Comparison of ENCODE assay signal across 29 cellular contexts in the genomic region with DNA sequence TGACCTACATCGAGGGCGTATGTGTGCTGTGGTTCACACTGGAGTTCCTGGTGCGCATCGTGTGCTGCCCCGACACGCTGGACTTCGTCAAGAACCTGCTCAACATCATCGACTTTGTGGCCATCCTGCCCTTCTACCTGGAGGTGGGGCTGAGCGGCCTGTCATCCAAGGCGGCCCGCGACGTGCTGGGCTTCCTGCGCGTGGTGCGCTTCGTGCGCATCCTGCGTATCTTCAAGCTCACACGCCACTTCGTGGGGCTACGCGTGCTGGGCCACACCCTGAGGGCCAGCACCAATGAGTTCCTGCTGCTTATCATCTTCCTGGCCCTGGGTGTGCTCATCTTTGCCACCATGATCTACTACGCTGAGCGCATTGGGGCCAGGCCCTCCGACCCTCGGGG. TPM values are rescaled to one million over a fixed set of nuclear protein-coding genes. Genes with fewer than 3 reads are reported as not detected.
A peak's percentile ranks its signal among the peaks of the same experiment; 100 is the strongest.
DNase-seq lines count a peak whose midpoint lies in the region; ATAC-seq, FAIRE-seq and TF ChIP-seq lines count a peak whose summit lies in the region.
"Had no signal": no experiment of that assay in that cellular context is flagged by ENCODE, and none has a peak within 500 bp of the region (broad histone marks: within the 10 kb centered on the region; RNA-seq: fewer than 3 reads in every experiment).

No MANE protein-coding gene starts in this region.

- H2AFZ ChIP-seq in K562 (ENCODE audit: low read depth, low read length), result no peak overlapping the region
- no peak overlapping the region for H2AFZ ChIP-seq in H1 (ENCODE audit: low read length)
- H2AFZ ChIP-seq in neuronal stem cell (ENCODE audit: low read length), result no peak overlapping the region

- H2BK5ac ChIP-seq in H1 (ENCODE audit: low read depth, low read length) (peak overlapping the region; percentile 30; the same call in 1 of the 2 replicates), neuronal stem cell (ENCODE audit: low read length) (no peak overlapping the region)

- no peak for FAIRE-seq in K562 (lab: Jason Lieb, UNC)
- FAIRE-seq in H1 (lab: Jason Lieb, UNC), result no peak
- FAIRE-seq: A204.1, GM12878, GM12892, GM19239 had no signal

- TF ChIP-seq POLR2A in K562 (conservative IDR thresholded peaks at IDR 0.05) (no peak), H1 (IDR thresholded peaks at IDR 0.05; ENCODE audit: control extremely low read depth in 1 of 2, low read depth in 2 of 2, low read length in 2 of 2) (no peak)

- TF ChIP-seq CTCF in K562 (IDR thresholded peaks at IDR 0.05 in 2 of 3, conservative IDR thresholded peaks at IDR 0.05 in 1 of 3; ENCODE audit: insufficient read depth in 2 of 3, low read depth in 1 of 3, low read length in 3 of 3), result no peak
- no peak for TF ChIP-seq CTCF in H1 (IDR thresholded peaks at IDR 0.05; ENCODE audit: control extremely low read depth in 1 of 3, insufficient read depth in 1 of 3, low read depth in 1 of 3, low read length in 3 of 3)
- no peak for TF ChIP-seq CTCF in WTC11 (IDR thresholded peaks at IDR 0.05)
- TF ChIP-seq CTCF in activated CD8-positive, alpha-beta T cell treated with anti-CD3 and anti-CD28 coated beads for 36 hours (IDR thresholded peaks at IDR 0.05), result no peak

- no peaks in the 10 kb centered on the region for H3K9me3 Mint-ChIP-seq in stimulated activated naive B cell treated with anti-CD40 and anti-IgM and Interleukin-4, amounts not matched to agents 10 μg/mL and 1 μg/mL and 100 μg/mL, for 72 hours
- H3K9me3 Mint-ChIP-seq in WTC11, result no peaks in the 10 kb centered on the region
- H3K9me3 Mint-ChIP-seq in activated CD8-positive, alpha-beta T cell treated with anti-CD3 and anti-CD28 coated beads for 36 hours, result no peaks in the 10 kb centered on the region
- no peaks in the 10 kb centered on the region for H3K9me3 Mint-ChIP-seq in naive thymus-derived CD4-positive, alpha-beta T cell
- H3K9me3 Mint-ChIP-seq: CD14-positive monocyte; CD4-positive, alpha-beta memory T cell; CD4-positive, CD25-positive, alpha-beta regulatory T cell; CD8-positive, alpha-beta memory T cell had no signal

- no peak overlapping the region for H3K56ac ChIP-seq in H1 (replicated peaks; ENCODE audit: insufficient read length, low read depth, low read length)

- no peak overlapping the region for H2AK5ac ChIP-seq in H1 (ENCODE audit: low read depth, low read length)
- no peak overlapping the region for H2AK5ac ChIP-seq in neuronal stem cell (ENCODE audit: low read depth, low read length)

- H3K4me1 ChIP-seq in K562 (replicated peaks in 1 of 2; ENCODE audit: control insufficient read depth in 2 of 2, insufficient read depth in 2 of 2, low read length in 2 of 2) (peaks cover 0 to 10% of the 10 kb centered on the region in 2 experiments; a peak in 2 of 5 replicates), H1 (replicated peaks in 1 of 4; ENCODE audit: control insufficient read depth in 3 of 4, insufficient read depth in 4 of 4, low read length in 3 of 4) (no peaks in the 10 kb centered on the region; a peak in 1 of 7 replicates), neuronal stem cell (ENCODE audit: control insufficient read depth in 2 of 2, insufficient read depth in 1 of 2, low read depth in 1 of 2, low read length in 2 of 2) (peaks cover 0 to 3% of the 10 kb centered on the region in 2 donors)
- no peaks in the 10 kb centered on the region for H3K4me1 ChIP-seq in naive thymus-derived CD4-positive, alpha-beta T cell (ENCODE audit: control insufficient read depth in 2 of 2, insufficient read depth in 2 of 2, low read length in 2 of 2)
- H3K4me1 ChIP-seq: BE2C, BLaER1 had no signal

- no peak overlapping the region for H4K8ac ChIP-seq in H1 (ENCODE audit: extremely low read depth, insufficient read depth, low read length)
- peak overlapping the region; percentile 94 for H4K8ac ChIP-seq in neuronal stem cell (ENCODE audit: low read depth, low read length)

- H3K9me1 ChIP-seq in K562 (ENCODE audit: control insufficient read depth, insufficient read depth, low read length), result no peaks in the 10 kb centered on the region

- H2BK120ac ChIP-seq in H1 (replicated peaks; ENCODE audit: low read depth, low read length) (no peak overlapping the region), neuronal stem cell (ENCODE audit: low read depth, low read length) (no peak overlapping the region)

- H4K91ac ChIP-seq in H1 (replicated peaks; ENCODE audit: insufficient read length, low read length) (no peak overlapping the region), neuronal stem cell (ENCODE audit: low read depth, low read length, poor library complexity) (no peak overlapping the region)

- H3K4me1 Mint-ChIP-seq in stimulated activated naive B cell treated with anti-CD40 and anti-IgM and Interleukin-4, amounts not matched to agents 10 μg/mL and 1 μg/mL and 100 μg/mL, for 72 hours, result peaks cover 0 to 2% of the 10 kb centered on the region in 2 donors
- H3K4me1 Mint-ChIP-seq in WTC11, result peaks cover 14% of the 10 kb centered on the region
- H3K4me1 Mint-ChIP-seq in activated CD8-positive, alpha-beta T cell treated with anti-CD3 and anti-CD28 coated beads for 36 hours (ENCODE audit: low read depth), result no peaks in the 10 kb centered on the region
- peaks cover 0 to 5% (median 3%) of the 10 kb centered on the region in 7 donors for H3K4me1 Mint-ChIP-seq in naive thymus-derived CD4-positive, alpha-beta T cell
- H3K4me1 Mint-ChIP-seq: CD14-positive monocyte; CD8-positive, alpha-beta memory T cell had no signal

- H3K4me3 ChIP-seq in K562 (no peak overlapping the region), H1 (ENCODE audit: extremely low read depth in 1 of 4, insufficient read depth in 2 of 4, low read depth in 3 of 4, low read length in 4 of 4) (no peak overlapping the region), neuronal stem cell (ENCODE audit: low read length in 2 of 2) (peak overlapping the region in 1 of 2 donors; percentile 61)
- H3K4me3 ChIP-seq in naive thymus-derived CD4-positive, alpha-beta T cell (ENCODE audit: low read length), result no peak overlapping the region
- H3K4me3 ChIP-seq: BLaER1, GM12878 had no signal

- intact Hi-C loops in K562 (cut with micrococcal nuclease), result no loop called here
- intact Hi-C loops in activated CD8-positive, alpha-beta T cell treated with anti-CD3 and anti-CD28 coated beads for 36 hours (cut with micrococcal nuclease), result no loop called here
- intact Hi-C loops in naive thymus-derived CD4-positive, alpha-beta T cell (cut with micrococcal nuclease), result no loop called here

- H2BK15ac ChIP-seq in H1 (ENCODE audit: low read length) (no peak overlapping the region), neuronal stem cell (ENCODE audit: low read length) (no peak overlapping the region)

- POLR2A ChIA-PET in K562 (lab: Yijun Ruan, JAX), result no interaction called here
- POLR2A ChIA-PET in H1 (lab: Charles Lee; ENCODE audit: partially characterized antibody), result interaction anchor here (1.6 kb wide), 1 partner anchor 14 kb away, joined by 5 read pairs; a partner anchor contains a TSS
- POLR2A ChIA-PET in WTC11 (lab: Charles Lee), result no interaction called here
- POLR2A ChIA-PET in activated CD8-positive, alpha-beta T cell treated with anti-CD3 and anti-CD28 coated beads for 36 hours (lab: Charles Lee), result interaction anchor here (0.7 kb wide), 1 partner anchor 76 kb away, joined by 3 read pairs; no protein-coding TSS in a partner anchor
- POLR2A ChIA-PET in naive thymus-derived CD4-positive, alpha-beta T cell (lab: Charles Lee), result no interaction called here

- peaks cover 48% of the 10 kb centered on the region for H4K20me1 ChIP-seq in K562 (replicated peaks; ENCODE audit: control insufficient read depth, insufficient read depth, low read length)
- peaks cover 0 to 19% of the 10 kb centered on the region in 2 experiments for H4K20me1 ChIP-seq in H1 (replicated peaks in 1 of 2; ENCODE audit: control insufficient read depth in 1 of 2, insufficient read depth in 2 of 2, low read length in 2 of 2)

- H3K23ac ChIP-seq in H1 (ENCODE audit: insufficient read length), result no peak overlapping the region
- H3K23ac ChIP-seq in neuronal stem cell (ENCODE audit: low read depth, low read length, poor library complexity), result peak overlapping the region; percentile 87

- H3K27ac ChIP-seq in K562 (ENCODE audit: extremely low read depth, low read depth, low read length) (no peak overlapping the region), H1 (ENCODE audit: low read depth, low read length) (no peak overlapping the region), neuronal stem cell (replicated peaks; ENCODE audit: low read length) (no peak overlapping the region)
- H3K27ac ChIP-seq in naive thymus-derived CD4-positive, alpha-beta T cell (ENCODE audit: low read depth, low read length), result no peak overlapping the region
- H3K27ac ChIP-seq: BLaER1 had no signal

- in situ Hi-C loops in K562 (cut with MboI), result no loop called here

- no peak overlapping the region for H4K5ac ChIP-seq in H1 (ENCODE audit: insufficient read length, low read depth, low read length)

- H3K27me3 Mint-ChIP-seq in stimulated activated naive B cell treated with anti-CD40 and anti-IgM and Interleukin-4, amounts not matched to agents 10 μg/mL and 1 μg/mL and 100 μg/mL, for 72 hours, result no peaks in the 10 kb centered on the region
- no peaks in the 10 kb centered on the region for H3K27me3 Mint-ChIP-seq in WTC11 (ENCODE audit: low read depth)
- H3K27me3 Mint-ChIP-seq in activated CD8-positive, alpha-beta T cell treated with anti-CD3 and anti-CD28 coated beads for 36 hours, result no peaks in the 10 kb centered on the region
- no peaks in the 10 kb centered on the region for H3K27me3 Mint-ChIP-seq in naive thymus-derived CD4-positive, alpha-beta T cell
- H3K27me3 Mint-ChIP-seq: CD4-positive, alpha-beta memory T cell had no signal

- H3K27me3 ChIP-seq in K562 (ENCODE audit: control insufficient read depth in 2 of 2, insufficient read depth in 2 of 2, low read length in 2 of 2), result peaks cover 39 to 76% of the 10 kb centered on the region in 2 experiments; a peak in 4 of 5 replicates
- H3K27me3 ChIP-seq in H1 (replicated peaks in 1 of 4; ENCODE audit: control insufficient read depth in 3 of 4, extremely low read depth in 1 of 4, insufficient read depth in 3 of 4, low read length in 3 of 4), result no peaks in the 10 kb centered on the region
- peaks cover 0 to 9% (median 0%) of the 10 kb centered on the region in 3 experiments for H3K27me3 ChIP-seq in neuronal stem cell (ENCODE audit: control insufficient read depth in 3 of 3, insufficient read depth in 3 of 3, low read depth in 1 of 3, low read length in 3 of 3)
- no peaks in the 10 kb centered on the region for H3K27me3 ChIP-seq in naive thymus-derived CD4-positive, alpha-beta T cell (ENCODE audit: control insufficient read depth in 2 of 2, insufficient read depth in 2 of 2, low read length in 2 of 2)
- H3K27me3 ChIP-seq: BE2C, BLaER1 had no signal

- no peak overlapping the region for H3K4me3 Mint-ChIP-seq in stimulated activated naive B cell treated with anti-CD40 and anti-IgM and Interleukin-4, amounts not matched to agents 10 μg/mL and 1 μg/mL and 100 μg/mL, for 72 hours
- no peak overlapping the region for H3K4me3 Mint-ChIP-seq in WTC11
- no peak overlapping the region for H3K4me3 Mint-ChIP-seq in activated CD8-positive, alpha-beta T cell treated with anti-CD3 and anti-CD28 coated beads for 36 hours
- H3K4me3 Mint-ChIP-seq in naive thymus-derived CD4-positive, alpha-beta T cell, result no peak overlapping the region
- H3K4me3 Mint-ChIP-seq: CD14-positive monocyte; CD4-positive, alpha-beta memory T cell; CD4-positive, CD25-positive, alpha-beta regulatory T cell; CD8-positive, alpha-beta memory T cell had no signal

- no peak overlapping the region for H2BK20ac ChIP-seq in H1 (ENCODE audit: low read length)

- peak overlapping the region; percentile 15 for H3K27ac Mint-ChIP-seq in stimulated activated naive B cell treated with anti-CD40 and anti-IgM and Interleukin-4, amounts not matched to agents 10 μg/mL and 1 μg/mL and 100 μg/mL, for 72 hours
- H3K27ac Mint-ChIP-seq in WTC11, result no peak overlapping the region
- no peak overlapping the region for H3K27ac Mint-ChIP-seq in activated CD8-positive, alpha-beta T cell treated with anti-CD3 and anti-CD28 coated beads for 36 hours
- no peak overlapping the region for H3K27ac Mint-ChIP-seq in naive thymus-derived CD4-positive, alpha-beta T cell
- H3K27ac Mint-ChIP-seq: CD14-positive monocyte; CD4-positive, alpha-beta memory T cell; CD4-positive, CD25-positive, alpha-beta regulatory T cell had no signal

- H3K79me2 ChIP-seq in K562 (ENCODE audit: control insufficient read depth, insufficient read depth, low read length) (no peaks in the 10 kb centered on the region), H1 (ENCODE audit: control insufficient read depth in 1 of 2, insufficient read depth in 2 of 2, low read length in 2 of 2) (no peaks in the 10 kb centered on the region)

- H3K23me2 ChIP-seq in H1 (ENCODE audit: low read depth, low read length), result no peaks in the 10 kb centered on the region

- H3K18ac ChIP-seq in H1 (ENCODE audit: extremely low read depth, low read length) (no peak overlapping the region), neuronal stem cell (ENCODE audit: low read length) (peak overlapping the region; percentile 8)

- no peak overlapping the region for H3K4ac ChIP-seq in H1 (replicated peaks; ENCODE audit: insufficient read length, low read depth, low read length)
- no peak overlapping the region for H3K4ac ChIP-seq in neuronal stem cell (ENCODE audit: low read length)

- no peak overlapping the region for H3K14ac ChIP-seq in H1 (ENCODE audit: insufficient read length)
- H3K14ac ChIP-seq in neuronal stem cell (ENCODE audit: low read length), result no peak overlapping the region

- H3K4me2 ChIP-seq in K562 (ENCODE audit: insufficient read depth, low read length) (no peak overlapping the region), H1 (ENCODE audit: insufficient read depth in 1 of 2, low read depth in 2 of 2, low read length in 2 of 2) (no peak overlapping the region), neuronal stem cell (ENCODE audit: insufficient read depth, low read length, poor library complexity, severe bottlenecking) (no peak overlapping the region)
- H3K4me2 ChIP-seq: BLaER1 had no signal

- H3K79me1 ChIP-seq in H1 (ENCODE audit: low read depth, low read length), result no peaks in the 10 kb centered on the region; the same call in none of the 2 replicates
- H3K79me1 ChIP-seq in neuronal stem cell (ENCODE audit: low read depth, low read length), result no peaks in the 10 kb centered on the region

- no peak for DNase-seq in K562 (ENCODE audit: extremely low read depth in 1 of 4, low spot score in 3 of 4)
- DNase-seq in H1 (ENCODE audit: low read depth in 1 of 2, low spot score in 2 of 2), result no peak
- DNase-seq in neuronal stem cell (ENCODE audit: low spot score), result no peak
- DNase-seq in stimulated activated naive B cell treated with anti-CD40 and anti-IgM and Interleukin-4, amounts not matched to agents 10 μg/mL and 1 μg/mL and 100 μg/mL, for 72 hours, result no peak
- DNase-seq in WTC11 (ENCODE audit: low spot score), result no peak
- no peak for DNase-seq in inferior parietal cortex (ENCODE audit: extremely low spot score)
- DNase-seq in activated CD8-positive, alpha-beta T cell treated with anti-CD3 and anti-CD28 coated beads for 36 hours, result no peak
- DNase-seq in naive thymus-derived CD4-positive, alpha-beta T cell, result no peak
- DNase-seq: 8988T; ACHN; BE2C; C1 segment of cervical spinal cord; CD4-positive, CD25-positive, alpha-beta regulatory T cell; CD8-positive, alpha-beta memory T cell; COR-L47; DMS 273 treated with DMSO at 0.1 percent for 48 hours; DMS153; DMS53; DMS79; DND-41; EL; GDM1 had no signal

- WGBS in K562 (ENCODE audit: insufficient coverage, low coverage, missing lambda C conversion rate), result 31% methylated on average over 27 of the region's 27 CpGs
- 95% methylated on average over 27 of the region's 27 CpGs; no CpG with 5 or more reads in 1 of the 2 experiments for WGBS in H1 (ENCODE audit: extremely low coverage in 1 of 2, insufficient coverage in 1 of 2, insufficient read length in 1 of 2, insufficient replicate concordance in 2 of 2, low coverage in 1 of 2, low lambda C conversion rate in 2 of 2, missing lambda C conversion rate in 1 of 2), 2 experiments
- no CpG with 5 or more reads among the region's 27 CpGs for WGBS in neuronal stem cell (ENCODE audit: extremely low coverage in 2 of 2, insufficient read length in 2 of 2, insufficient replicate concordance in 1 of 2), 2 donors

- H3K36me3 Mint-ChIP-seq in stimulated activated naive B cell treated with anti-CD40 and anti-IgM and Interleukin-4, amounts not matched to agents 10 μg/mL and 1 μg/mL and 100 μg/mL, for 72 hours, result peaks cover 19 to 22% of the 10 kb centered on the region in 2 donors
- H3K36me3 Mint-ChIP-seq in WTC11, result peaks cover 21% of the 10 kb centered on the region
- peaks cover 12% of the 10 kb centered on the region for H3K36me3 Mint-ChIP-seq in activated CD8-positive, alpha-beta T cell treated with anti-CD3 and anti-CD28 coated beads for 36 hours (ENCODE audit: low read depth)
- H3K36me3 Mint-ChIP-seq in naive thymus-derived CD4-positive, alpha-beta T cell, result peaks cover 0 to 21% (median 0%) of the 10 kb centered on the region in 5 donors

- H3K36me3 ChIP-seq in K562 (ENCODE audit: control insufficient read depth, insufficient read depth, low read length) (no peaks in the 10 kb centered on the region), H1 (ENCODE audit: control insufficient read depth in 2 of 4, insufficient read depth in 4 of 4, low read length in 3 of 4) (no peaks in the 10 kb centered on the region), neuronal stem cell (replicated peaks in 1 of 2; ENCODE audit: control insufficient read depth in 2 of 2, insufficient read depth in 2 of 2, low read length in 2 of 2) (no peaks in the 10 kb centered on the region)
- H3K36me3 ChIP-seq in naive thymus-derived CD4-positive, alpha-beta T cell (ENCODE audit: control insufficient read depth in 2 of 3, insufficient read depth in 3 of 3, low read length in 3 of 3), result peaks cover 0 to 12% (median 0%) of the 10 kb centered on the region in 3 experiments
- H3K36me3 ChIP-seq: BE2C had no signal

- H3K9ac ChIP-seq in K562 (ENCODE audit: insufficient read depth in 1 of 2, low read depth in 2 of 2, low read length in 2 of 2), result no peak overlapping the region
- H3K9ac ChIP-seq in H1 (replicated peaks in 1 of 4; ENCODE audit: extremely low read depth in 1 of 4, low read depth in 3 of 4, low read length in 3 of 4), result no peak overlapping the region
- peak overlapping the region; percentile 61 for H3K9ac ChIP-seq in neuronal stem cell (ENCODE audit: low read depth, low read length, poor library complexity)
- H3K9ac ChIP-seq: BLaER1 had no signal

- CTCF ChIA-PET in K562 (lab: Yijun Ruan, JAX; ENCODE audit: low intra/inter-chr PET ratio), result no interaction called here
- CTCF ChIA-PET in H1 (lab: Charles Lee; ENCODE audit: partially characterized antibody), result interaction anchor here (1.2 to 2.2 kb wide), 5 partner anchors 9 to 273 kb away, joined by 3 to 12 read pairs (median 3); no protein-coding TSS in a partner anchor
- CTCF ChIA-PET in WTC11 (lab: Charles Lee), result interaction anchor here (0.9 to 2.3 kb wide), 4 partner anchors 15 to 273 kb away, joined by 3 to 8 read pairs (median 5); no protein-coding TSS in a partner anchor
- CTCF ChIA-PET in activated CD8-positive, alpha-beta T cell treated with anti-CD3 and anti-CD28 coated beads for 36 hours (lab: Charles Lee), result no interaction called here
- CTCF ChIA-PET in naive thymus-derived CD4-positive, alpha-beta T cell (lab: Charles Lee), result no interaction called here

- H3K9me3 ChIP-seq in K562 (replicated peaks; ENCODE audit: control insufficient read depth, insufficient read depth, low read depth, low read length), result no peaks in the 10 kb centered on the region
- no peaks in the 10 kb centered on the region for H3K9me3 ChIP-seq in H1 (ENCODE audit: insufficient read depth in 2 of 2, low read depth in 1 of 2, low read length in 1 of 2)
- H3K9me3 ChIP-seq in neuronal stem cell (replicated peaks in 1 of 2; ENCODE audit: control insufficient read depth in 2 of 2, insufficient read depth in 1 of 2, low read depth in 1 of 2, low read length in 2 of 2), result peaks cover 0 to 2% of the 10 kb centered on the region in 2 donors
- H3K9me3 ChIP-seq in naive thymus-derived CD4-positive, alpha-beta T cell (ENCODE audit: control insufficient read depth in 2 of 3, low read length in 3 of 3), result no peaks in the 10 kb centered on the region
- H3K9me3 ChIP-seq: BE2C, BLaER1 had no signal

- BruUV-seq in K562 (replicated peaks; lab: Mats Ljungman, UMichigan), result no TSS peak

- ATAC-seq in K562 (no peak), WTC11 (no peak)
- ATAC-seq in stimulated activated naive B cell treated with anti-CD40 and anti-IgM and Interleukin-4, amounts not matched to agents 10 μg/mL and 1 μg/mL and 100 μg/mL, for 72 hours (replicated peaks), result no peak
- no peak for ATAC-seq in activated CD8-positive, alpha-beta T cell treated with anti-CD3 and anti-CD28 coated beads for 36 hours
- no peak for ATAC-seq in naive thymus-derived CD4-positive, alpha-beta T cell
- ATAC-seq: GM12878 had no signal

- H2BK12ac ChIP-seq in H1 (ENCODE audit: low read depth, low read length) (no peak overlapping the region), neuronal stem cell (ENCODE audit: low read length) (no peak overlapping the region)

- TF ChIP-seq RAD21 in K562 (CRISPR knock-in tag; conservative IDR thresholded peaks at IDR 0.05 in 1 of 2, IDR thresholded peaks at IDR 0.05 in 1 of 2) (no peak), H1 (IDR thresholded peaks at IDR 0.05 in 1 of 2, conservative IDR thresholded peaks at IDR 0.05 in 1 of 2; ENCODE audit: low read depth in 2 of 2, low read length in 2 of 2) (no peak)

- no peak for TF ChIP-seq EP300 in K562 (IDR thresholded peaks at IDR 0.05; ENCODE audit: low read length)
- no peak for TF ChIP-seq EP300 in H1 (IDR thresholded peaks at IDR 0.05; ENCODE audit: borderline replicate concordance in 1 of 2, low read depth in 2 of 2, low read length in 2 of 2)

RNA-seq across cellular contexts. Expression of a gene that starts 13.0 kb away (rescaled TPM):
- 3.3 and 7.6 TPM in 2 replicates for total RNA-seq in K562 (2011; cell fraction: chromatin; rRNA removed; ENCODE audit: low replicate concordance)
- 3.0 and 4.3 TPM in 2 replicates for total RNA-seq in K562 (2011; cell fraction: nucleolus; rRNA removed)
- 3.4 and 4.9 TPM in 2 replicates for total RNA-seq in K562 (2011; cell fraction: nucleoplasm; rRNA removed)
- 0.73 and 2.3 TPM in 2 replicates for total RNA-seq in K562 (2014; rRNA removed)
- 0.13 and 0.33 TPM in 2 replicates for total RNA-seq in K562 (2014; rRNA removed; fragmentation: Illumina TruSeq; extraction: Trizol)
- total RNA-seq in K562 (2015; rRNA removed; fragmentation: Illumina TruSeq; extraction: Trizol), result 0.53 and 0.62 TPM in 2 replicates
- 1.8 and 2.0 TPM in 2 replicates for total RNA-seq in K562 (2021)
- polyA plus RNA-seq in K562 (2011; rRNA removed), result 0.81 and 1.2 TPM in 2 replicates
- polyA plus RNA-seq in K562 (2011; cell fraction: cytosol; rRNA removed), result 1.1 and 1.6 TPM in 2 replicates
- polyA plus RNA-seq in K562 (2011; cell fraction: nucleus; rRNA removed), result 3.5 and 6.6 TPM in 2 replicates
- polyA plus RNA-seq in K562 (2012), result 1.5 and 1.7 TPM in 2 replicates
- 0.64 and 0.79 TPM in 2 replicates for polyA plus RNA-seq in K562 (2014; fragmentation: Illumina TruSeq; extraction: Trizol)
- polyA plus RNA-seq in K562 (2014; fragmentation: Nextera tagmentation; extraction: Ambion mirVana), result under 1 TPM; 0.07 to 0.13 TPM
- 0.90 and 1.2 TPM in 2 replicates for polyA plus RNA-seq in K562 (2014; rRNA removed)
- 0.81 and 1.1 TPM in 2 replicates for polyA minus RNA-seq in K562 (2011; rRNA and poly(A)+ RNA removed)
- polyA minus RNA-seq in K562 (2011; cell fraction: cytosol; rRNA and poly(A)+ RNA removed), result 0.95 and 1.6 TPM in 2 replicates
- polyA minus RNA-seq in K562 (2011; cell fraction: nucleus; rRNA and poly(A)+ RNA removed), result 2.4 and 2.6 TPM in 2 replicates
- total RNA-seq in H1 (2021; fragmentation: NEBNext Ultra II Directional; extraction: Animal tissue kit (Norgen Biotek cat#: 25700)), result 11.2 TPM in 2 replicates
- 8.1 and 10.6 TPM in 2 replicates for polyA plus RNA-seq in H1 (2011; rRNA removed)
- 6.5 TPM for polyA plus RNA-seq in H1 (2011; cell fraction: cytosol; rRNA removed)
- polyA plus RNA-seq in H1 (2011; cell fraction: nucleus; rRNA removed), result 24.1 TPM
- 7.0 to 8.7 TPM (median 7.2 TPM) in 4 replicates for polyA plus RNA-seq in H1 (2012, experiment 1 of 2)
- polyA plus RNA-seq in H1 (2012, experiment 2 of 2), result 5.3 TPM
- 5.0 TPM for polyA plus RNA-seq in H1 (2013, experiment 1 of 2)
- 4.6 TPM for polyA plus RNA-seq in H1 (2013, experiment 2 of 2)
- polyA minus RNA-seq in H1 (2011; rRNA and poly(A)+ RNA removed), result 7.6 and 9.3 TPM in 2 replicates
- 5.2 TPM for polyA minus RNA-seq in H1 (2011; cell fraction: cytosol; rRNA and poly(A)+ RNA removed)
- polyA minus RNA-seq in H1 (2011; cell fraction: nucleus; rRNA and poly(A)+ RNA removed), result 13.3 TPM
- polyA plus RNA-seq in neuronal stem cell (2013, experiment 1 of 2), result 3.3 TPM
- polyA plus RNA-seq in neuronal stem cell (2013, experiment 2 of 2), result 3.2 TPM
- 19.9 to 21.9 TPM (median 21.9 TPM) in 3 replicates for total RNA-seq in WTC11 (2021)
- 10 to 100 TPM; 10.7 to 12.2 TPM for total RNA-seq in activated CD8-positive, alpha-beta T cell treated with anti-CD3 and anti-CD28 coated beads for 36 hours
- 10 to 100 TPM in 4 of 5 experiments, 1 to 10 TPM in 1; 5.8 to 18.2 (median 12.4) TPM for total RNA-seq in naive thymus-derived CD4-positive, alpha-beta T cell
- polyA plus RNA-seq in naive thymus-derived CD4-positive, alpha-beta T cell, result 1 to 10 TPM; 1.6 to 2.1 TPM

Comparison
In these comparisons a context has a peak if more than half of its experiments do, and no peak if none do; other contexts are left out.
1. CTCF ChIA-PET loops: an anchor here in H1 (1.2 to 2.2 kb wide) and WTC11 (0.9 to 2.3 kb wide); none called in K562, activated CD8-positive, alpha-beta T cell treated with anti-CD3 and anti-CD28 coated beads for 36 hours and naive thymus-derived CD4-positive, alpha-beta T cell.
2. POLR2A ChIA-PET loops: an anchor here in H1 (1.6 kb wide) and activated CD8-positive, alpha-beta T cell treated with anti-CD3 and anti-CD28 coated beads for 36 hours (0.7 kb wide); none called in K562, WTC11 and naive thymus-derived CD4-positive, alpha-beta T cell.